8 cellular contexts compared by ENCODE assay signal in genomic region chr7:113086928-113087277, GRCh38. TPM values are rescaled to one million over a fixed set of nuclear protein-coding genes. Genes with fewer than 3 reads are reported as not detected.
DNase-seq lines count a peak whose midpoint lies in the region; ATAC-seq, FAIRE-seq and TF ChIP-seq lines count a peak whose summit lies in the region.

No MANE protein-coding gene starts in this region.

- no peak for FAIRE-seq in endothelial cell of umbilical vein (lab: Jason Lieb, UNC)

- no peak for TF ChIP-seq POLR2A in endothelial cell of umbilical vein (IDR thresholded peaks at IDR 0.05; ENCODE audit: low read depth, low read length)

- intact Hi-C loops in endothelial cell of umbilical vein (cut with micrococcal nuclease): loop anchor here (2.0 kb wide), 1 partner anchor 32 kb away; the partner anchor contains the start of gene SMIM30
- intact Hi-C loops in activated CD8-positive, alpha-beta T cell treated with anti-CD3 and anti-CD28 coated beads for 36 hours (cut with micrococcal nuclease): no loop called here

- CTCF ChIA-PET in endothelial cell of umbilical vein (lab: Charles Lee): interaction anchor here (0.6 to 1.4 kb wide), 8 partner anchors 8 to 744 kb away, joined by 3 to 6 read pairs (median 4); no protein-coding TSS in a partner anchor
- CTCF ChIA-PET in activated CD8-positive, alpha-beta T cell treated with anti-CD3 and anti-CD28 coated beads for 36 hours (lab: Charles Lee): no interaction called here

- peaks cover 41% of the 10 kb centered on the region for H3K27me3 Mint-ChIP-seq in activated CD8-positive, alpha-beta T cell treated with anti-CD3 and anti-CD28 coated beads for 36 hours

- H4K20me1 ChIP-seq in endothelial cell of umbilical vein (replicated peaks; ENCODE audit: control insufficient read depth, extremely low read depth, insufficient read depth, low read length) (no peaks in the 10 kb centered on the region), Karpas-422 (ENCODE audit: insufficient read depth, low read depth, low read length) (no peaks in the 10 kb centered on the region)

- H2AFZ ChIP-seq in endothelial cell of umbilical vein (ENCODE audit: low read depth, low read length) (peak overlapping the region; percentile 94), neuron (ENCODE audit: low read depth, low read length) (peak overlapping the region; percentile 97), Karpas-422 (ENCODE audit: low read length) (no peak overlapping the region)

- H3K27ac ChIP-seq in RWPE2 (ENCODE audit: poor library complexity, severe bottlenecking): peak overlapping the region; percentile 59
- H3K27ac ChIP-seq in endothelial cell of umbilical vein (ENCODE audit: insufficient read depth, low read depth, low read length): no peak overlapping the region
- no peak overlapping the region for H3K27ac ChIP-seq in Karpas-422 (ENCODE audit: low read length)

- H3K9me2 ChIP-seq in Karpas-422 (replicated peaks; ENCODE audit: insufficient read depth, low read length): no peaks in the 10 kb centered on the region

- dilution Hi-C loops in endothelial cell of umbilical vein (cut with MboI; ENCODE audit: extremely low pct_ligation_motif_present, low sequenced_read_pairs): no loop called here

- H3K79me2 ChIP-seq in endothelial cell of umbilical vein (ENCODE audit: control insufficient read depth, insufficient read depth, low read length): no peaks in the 10 kb centered on the region
- H3K79me2 ChIP-seq in Karpas-422 (ENCODE audit: low read length): no peaks in the 10 kb centered on the region

- H3K4me2 ChIP-seq in endothelial cell of umbilical vein (ENCODE audit: insufficient read depth, low read length): peak overlapping the region; percentile 83
- H3K4me2 ChIP-seq in Karpas-422 (ENCODE audit: low read depth, low read length, poor library complexity, severe bottlenecking): no peak overlapping the region

- no peaks in the 10 kb centered on the region for H3K9me3 ChIP-seq in RWPE2 (ENCODE audit: severe bottlenecking)
- no peaks in the 10 kb centered on the region for H3K9me3 ChIP-seq in endothelial cell of umbilical vein (replicated peaks; ENCODE audit: control insufficient read depth, insufficient read depth, low read length)
- H3K9me3 ChIP-seq in neuron (ENCODE audit: low read length): no peaks in the 10 kb centered on the region
- H3K9me3 ChIP-seq in Karpas-422 (ENCODE audit: low read length): no peaks in the 10 kb centered on the region

- no peaks in the 10 kb centered on the region for H3K36me3 Mint-ChIP-seq in activated CD8-positive, alpha-beta T cell treated with anti-CD3 and anti-CD28 coated beads for 36 hours (ENCODE audit: low read depth)

- ATAC-seq in RWPE2 (ENCODE audit: low read depth) (peak; percentile 39), GM18907 (IDR thresholded peaks at IDR 0.05; ENCODE audit: unreplicated experiment) (no peak)
- ATAC-seq in activated CD8-positive, alpha-beta T cell treated with anti-CD3 and anti-CD28 coated beads for 36 hours: no peak

- H3K4me3 ChIP-seq in AG10803 (ENCODE audit: low read length) (peak overlapping the region; percentile 76), RWPE2 (ENCODE audit: severe bottlenecking) (peak overlapping the region; percentile 46), endothelial cell of umbilical vein (replicated peaks in 1 of 3; ENCODE audit: insufficient read depth in 1 of 3, low read depth in 1 of 3, low read length in 3 of 3) (peak overlapping the region in 2 of 3 experiments; percentile 46 to 58), neuron (ENCODE audit: low read length) (peak overlapping the region; percentile 87), Karpas-422 (ENCODE audit: low read length) (no peak overlapping the region)

- no peak overlapping the region for H3K27ac Mint-ChIP-seq in activated CD8-positive, alpha-beta T cell treated with anti-CD3 and anti-CD28 coated beads for 36 hours

- peaks cover 6% of the 10 kb centered on the region for H3K4me1 Mint-ChIP-seq in activated CD8-positive, alpha-beta T cell treated with anti-CD3 and anti-CD28 coated beads for 36 hours (ENCODE audit: low read depth)

- peaks cover 7% of the 10 kb centered on the region for H3K4me1 ChIP-seq in RWPE2 (ENCODE audit: insufficient read depth, poor library complexity, severe bottlenecking)
- peaks cover 6% of the 10 kb centered on the region for H3K4me1 ChIP-seq in endothelial cell of umbilical vein (ENCODE audit: control insufficient read depth, extremely low read depth, insufficient read depth, low read length)
- H3K4me1 ChIP-seq in neuron (ENCODE audit: insufficient read depth, low read length): peaks cover 22% of the 10 kb centered on the region
- H3K4me1 ChIP-seq in Karpas-422 (ENCODE audit: low read length): peaks cover 5% of the 10 kb centered on the region; the same call in 1 of the 2 replicates

- H3K4me3 Mint-ChIP-seq in activated CD8-positive, alpha-beta T cell treated with anti-CD3 and anti-CD28 coated beads for 36 hours: no peak overlapping the region

- H3K27me3 ChIP-seq in RWPE2 (ENCODE audit: insufficient read depth, poor library complexity, severe bottlenecking) (peaks cover 7% of the 10 kb centered on the region), endothelial cell of umbilical vein (ENCODE audit: control insufficient read depth in 2 of 2, insufficient read depth in 2 of 2, low read length in 2 of 2) (peaks cover 15 to 43% of the 10 kb centered on the region in 2 experiments), neuron (ENCODE audit: insufficient read depth, low read length) (no peaks in the 10 kb centered on the region), Karpas-422 (ENCODE audit: low read length) (no peaks in the 10 kb centered on the region)

- POLR2A ChIA-PET in endothelial cell of umbilical vein (lab: Charles Lee): interaction anchor here (0.6 kb wide), 1 partner anchor 986 kb away, joined by 5 read pairs; no protein-coding TSS in a partner anchor
- POLR2A ChIA-PET in activated CD8-positive, alpha-beta T cell treated with anti-CD3 and anti-CD28 coated beads for 36 hours (lab: Charles Lee): interaction anchor here (0.6 kb wide), 1 partner anchor 9 kb away, joined by 3 read pairs; no protein-coding TSS in a partner anchor

- TF ChIP-seq CTCF in AG10803 (conservative IDR thresholded peaks at IDR 0.05; ENCODE audit: low read length) (no peak), RWPE2 (IDR thresholded peaks at IDR 0.05; ENCODE audit: poor library complexity, severe bottlenecking) (no peak), endothelial cell of umbilical vein (IDR thresholded peaks at IDR 0.05; ENCODE audit: extremely low read depth in 1 of 2, insufficient read depth in 1 of 2, low read depth in 1 of 2, low read length in 2 of 2) (no peak)
- TF ChIP-seq CTCF in activated CD8-positive, alpha-beta T cell treated with anti-CD3 and anti-CD28 coated beads for 36 hours (IDR thresholded peaks at IDR 0.05): no peak

- BruUV-seq in endothelial cell of umbilical vein (replicated peaks; lab: Mats Ljungman, UMichigan): no TSS peak

- H3K36me3 ChIP-seq in RWPE2 (ENCODE audit: low read depth) (no peaks in the 10 kb centered on the region), endothelial cell of umbilical vein (ENCODE audit: control insufficient read depth in 2 of 2, extremely low read depth in 1 of 2, insufficient read depth in 2 of 2, low read length in 2 of 2) (no peaks in the 10 kb centered on the region), neuron (ENCODE audit: insufficient read depth, low read length) (no peaks in the 10 kb centered on the region), Karpas-422 (ENCODE audit: insufficient read depth, low read length) (no peaks in the 10 kb centered on the region)

- H3K9me3 Mint-ChIP-seq in activated CD8-positive, alpha-beta T cell treated with anti-CD3 and anti-CD28 coated beads for 36 hours: no peaks in the 10 kb centered on the region

- H3K9ac ChIP-seq in endothelial cell of umbilical vein (replicated peaks; ENCODE audit: extremely low read depth, insufficient read depth, low read length) (peak overlapping the region; percentile 19), Karpas-422 (ENCODE audit: low read length) (no peak overlapping the region)

- H3K9me1 ChIP-seq in endothelial cell of umbilical vein (replicated peaks; ENCODE audit: control insufficient read depth, extremely low read depth, insufficient read depth, low read length): no peaks in the 10 kb centered on the region

- DNase-seq in AG10803 (ENCODE audit: low read depth): no peak
- DNase-seq in RWPE2 (ENCODE audit: low spot score): no peak
- peak; percentile 43 for DNase-seq in endothelial cell of umbilical vein (ENCODE audit: low read depth, low spot score)
- no peak for DNase-seq in Karpas-422
- no peak for DNase-seq in NCI-H128 (lab: John Stamatoyannopoulos, UW; ENCODE audit: unreplicated experiment)
- DNase-seq in activated CD8-positive, alpha-beta T cell treated with anti-CD3 and anti-CD28 coated beads for 36 hours: no peak

TF ChIP-seq in endothelial cell of umbilical vein, 7 proteins besides CTCF, POLR2A, EP300 and RAD21 (continues in another document):
- TF ChIP-seq JUN (IDR thresholded peaks at IDR 0.05; ENCODE audit: borderline replicate concordance, insufficient read depth, insufficient read length, low read depth) (no peak), EZH2 (IDR thresholded peaks at IDR 0.05; ENCODE audit: borderline replicate concordance, low read depth, low read length, severe bottlenecking) (no peak)

RNA-seq across cellular contexts. Expression of gene GPR85, which starts 0.3 kb away (rescaled TPM):
- 0.48 and 0.64 TPM in 2 replicates for total RNA-seq in endothelial cell of umbilical vein
- 0.41 and 0.54 TPM in 2 replicates for polyA plus RNA-seq in endothelial cell of umbilical vein
- 0.26 and 0.31 TPM in 2 replicates for polyA plus RNA-seq in endothelial cell of umbilical vein (2011; cell fraction: cytosol; rRNA removed)
- polyA plus RNA-seq in endothelial cell of umbilical vein (2011; cell fraction: nucleus; rRNA removed): 0.42 and 0.50 TPM in 2 replicates
- 0.07 and 0.29 TPM in 2 replicates for polyA plus RNA-seq in endothelial cell of umbilical vein (2012)
- polyA minus RNA-seq in endothelial cell of umbilical vein: 0.29 and 2.1 TPM in 2 replicates
- not detected for polyA minus RNA-seq in endothelial cell of umbilical vein (2011; cell fraction: cytosol; rRNA and poly(A)+ RNA removed)
- 0.10 and 0.72 TPM in 2 replicates for polyA minus RNA-seq in endothelial cell of umbilical vein (2011; cell fraction: nucleus; rRNA and poly(A)+ RNA removed)
- total RNA-seq in Karpas-422 (2014; rRNA removed; shearing (Covaris generic); ENCODE audit: low replicate concordance): 0.07 TPM in 1 of 2 replicates, not detected in the other
- total RNA-seq in activated CD8-positive, alpha-beta T cell treated with anti-CD3 and anti-CD28 coated beads for 36 hours: not detected

RNA-seq across cellular contexts. Expression of gene SMIM30, which starts 31.5 kb away (rescaled TPM):
- total RNA-seq in endothelial cell of umbilical vein: 39.1 and 41.7 TPM in 2 replicates
- 23.3 and 26.3 TPM in 2 replicates for polyA plus RNA-seq in endothelial cell of umbilical vein
- 33.9 and 35.7 TPM in 2 replicates for polyA plus RNA-seq in endothelial cell of umbilical vein (2011; cell fraction: cytosol; rRNA removed)
- 12.1 and 13.1 TPM in 2 replicates for polyA plus RNA-seq in endothelial cell of umbilical vein (2011; cell fraction: nucleus; rRNA removed)
- polyA plus RNA-seq in endothelial cell of umbilical vein (2012): 28.1 and 36.6 TPM in 2 replicates
- 25.4 and 31.4 TPM in 2 replicates for polyA minus RNA-seq in endothelial cell of umbilical vein
- polyA minus RNA-seq in endothelial cell of umbilical vein (2011; cell fraction: cytosol; rRNA and poly(A)+ RNA removed): 8.0 TPM
- 3.2 and 4.8 TPM in 2 replicates for polyA minus RNA-seq in endothelial cell of umbilical vein (2011; cell fraction: nucleus; rRNA and poly(A)+ RNA removed)
- 21.6 and 50.4 TPM in 2 replicates for total RNA-seq in Karpas-422 (2014; rRNA removed; shearing (Covaris generic); ENCODE audit: low replicate concordance)
- 10 to 100 TPM; 49.3 to 49.8 TPM for total RNA-seq in activated CD8-positive, alpha-beta T cell treated with anti-CD3 and anti-CD28 coated beads for 36 hours
